Comparison of ENCODE assay signal across 24 cellular contexts in the genomic region with DNA sequence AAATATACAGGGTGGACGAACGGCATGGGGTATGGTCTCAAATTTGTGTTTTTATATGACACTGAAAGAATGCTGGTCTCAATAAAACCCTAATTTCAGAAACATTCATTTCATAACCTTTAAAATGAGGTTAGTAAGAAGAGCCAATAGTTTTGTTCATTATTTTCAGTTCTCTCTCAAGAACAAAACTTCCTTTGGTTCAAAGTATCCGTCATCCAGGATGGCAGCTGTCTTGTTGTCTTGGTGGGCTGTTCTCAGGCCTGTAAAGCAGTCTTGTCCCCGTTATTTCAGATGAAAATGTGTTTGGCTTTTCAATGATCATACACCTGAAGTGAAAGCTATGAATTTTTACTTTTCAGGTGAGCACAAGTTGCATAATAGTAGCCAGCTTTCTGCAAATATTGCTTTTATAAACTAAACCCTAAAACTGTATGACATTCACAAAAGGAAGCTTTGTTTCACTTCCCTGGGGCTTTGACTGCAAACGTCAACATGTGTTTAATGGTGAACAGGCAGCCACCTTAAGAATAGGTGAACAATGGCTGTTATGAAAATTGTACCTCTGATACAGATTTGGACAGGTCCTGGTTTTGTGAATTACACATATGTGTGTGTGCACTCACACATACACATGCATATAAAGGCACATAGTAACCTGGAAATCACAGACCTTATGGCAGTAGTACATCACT. TPM values are rescaled to one million over a fixed set of nuclear protein-coding genes. Genes with fewer than 3 reads are reported as not detected.
DNase-seq lines count a peak whose midpoint lies in the region; ATAC-seq and TF ChIP-seq lines count a peak whose summit lies in the region.
"Had no signal": no experiment of that assay in that cellular context is flagged by ENCODE, and none has a peak within 500 bp of the region (broad histone marks: within the 10 kb centered on the region; RNA-seq: fewer than 3 reads in every experiment).

No MANE protein-coding gene starts in this region.

- ATAC-seq in GM18868 (IDR thresholded peaks at IDR 0.05; ENCODE audit: unreplicated experiment) (peak; percentile 29), naive B cell (ENCODE audit: low read depth in 2 of 2) (peak; percentile 32 to 36)

- H3K27ac Mint-ChIP-seq in CD8-positive, alpha-beta memory T cell: peak overlapping the region; percentile 31 to 95 (median 74)
- peak overlapping the region in 2 of 3 donors; percentile 24 to 25 for H3K27ac Mint-ChIP-seq in IgD-negative memory B cell
- no peak overlapping the region for H3K27ac Mint-ChIP-seq in naive B cell
- H3K27ac Mint-ChIP-seq: activated naive CD8-positive, alpha-beta T cell treated with anti-CD3 and anti-CD28 coated beads, Interleukin-2, amount 10 ng/mL, durations not matched to agents 7 days and 5 days; activated T-helper 2 cell treated with anti-CD3 and anti-CD28 coated beads, Interferon-gamma antibody, Interleukin-2, Interleukin-4, amounts not matched to agents 10 μg/mL and 5 μg/mL and 100 μg/mL, durations not matched to agents 14 hours and 24 hours and 36 hours; CD4-positive, alpha-beta T cell; progenitor cell of endocrine pancreas had no signal

- peaks cover 4% of the 10 kb centered on the region for H3K4me1 ChIP-seq in CD8-positive, alpha-beta memory T cell (ENCODE audit: insufficient read depth, low read length)
- no peaks in the 10 kb centered on the region for H3K4me1 ChIP-seq in hepatocyte (ENCODE audit: insufficient read depth)
- H3K4me1 ChIP-seq: sigmoid colon, SJCRH30, transverse colon had no signal

- H3K27me3 Mint-ChIP-seq in CD8-positive, alpha-beta memory T cell: peaks cover 0 to 1% of the 10 kb centered on the region in 2 donors
- H3K27me3 Mint-ChIP-seq in IgD-negative memory B cell (no peaks in the 10 kb centered on the region), naive B cell (peaks cover 0 to 7% (median 4%) of the 10 kb centered on the region in 3 donors)
- H3K27me3 Mint-ChIP-seq: activated naive CD8-positive, alpha-beta T cell treated with anti-CD3 and anti-CD28 coated beads, Interleukin-2, amount 10 ng/mL, durations not matched to agents 7 days and 5 days; CD4-positive, alpha-beta T cell had no signal

- no peak overlapping the region for H3K27ac ChIP-seq in CD8-positive, alpha-beta memory T cell (ENCODE audit: low read depth, low read length)
- no peak overlapping the region for H3K27ac ChIP-seq in hepatocyte
- H3K27ac ChIP-seq: epithelial cell of prostate, sigmoid colon, SJCRH30, transverse colon had no signal

- POLR2A ChIA-PET in CD8-positive, alpha-beta memory T cell (lab: Charles Lee): no interaction called here

- no peaks in the 10 kb centered on the region for H3K36me3 ChIP-seq in CD8-positive, alpha-beta memory T cell (ENCODE audit: insufficient read depth, low read length)
- H3K36me3 ChIP-seq in hepatocyte (replicated peaks; ENCODE audit: insufficient read depth, low read depth): no peaks in the 10 kb centered on the region
- H3K36me3 ChIP-seq: sigmoid colon, SJCRH30, transverse colon had no signal

- no peak overlapping the region for H2AFZ ChIP-seq in hepatocyte

- no peaks in the 10 kb centered on the region for H3K27me3 ChIP-seq in CD8-positive, alpha-beta memory T cell (ENCODE audit: insufficient read depth, low read length, poor library complexity, severe bottlenecking)
- no peaks in the 10 kb centered on the region for H3K27me3 ChIP-seq in hepatocyte
- H3K27me3 ChIP-seq: sigmoid colon, SJCRH30, transverse colon had no signal

- peaks cover 56 to 92% (median 79%) of the 10 kb centered on the region in 3 donors for H3K4me1 Mint-ChIP-seq in CD8-positive, alpha-beta memory T cell
- H3K4me1 Mint-ChIP-seq in IgD-negative memory B cell (peaks cover 24 to 36% (median 27%) of the 10 kb centered on the region in 3 donors), naive B cell (peaks cover 6 to 22% (median 18%) of the 10 kb centered on the region in 3 donors)

- no peak for TF ChIP-seq CTCF in hepatocyte (IDR thresholded peaks at IDR 0.05; ENCODE audit: poor library complexity)

- CTCF ChIA-PET in CD8-positive, alpha-beta memory T cell (lab: Charles Lee): no interaction called here

- H4K20me1 ChIP-seq in hepatocyte (ENCODE audit: insufficient read depth, poor library complexity, severe bottlenecking): no peaks in the 10 kb centered on the region

- H3K36me3 Mint-ChIP-seq in CD8-positive, alpha-beta memory T cell: peaks cover 0 to 14% (median 8%) of the 10 kb centered on the region in 3 donors
- peaks cover 4% of the 10 kb centered on the region for H3K36me3 Mint-ChIP-seq in IgD-negative memory B cell
- no peaks in the 10 kb centered on the region for H3K36me3 Mint-ChIP-seq in naive B cell

- H3K79me2 ChIP-seq in hepatocyte: no peaks in the 10 kb centered on the region

- H3K9me3 Mint-ChIP-seq in CD8-positive, alpha-beta memory T cell: no peaks in the 10 kb centered on the region
- H3K9me3 Mint-ChIP-seq in IgD-negative memory B cell (no peaks in the 10 kb centered on the region), naive B cell (no peaks in the 10 kb centered on the region)
- H3K9me3 Mint-ChIP-seq: CD4-positive, alpha-beta T cell had no signal

- H3K9me3 ChIP-seq in CD8-positive, alpha-beta memory T cell (ENCODE audit: low read length): no peaks in the 10 kb centered on the region
- H3K9me3 ChIP-seq in hepatocyte (ENCODE audit: low read depth): no peaks in the 10 kb centered on the region
- H3K9me3 ChIP-seq: sigmoid colon, SJCRH30, transverse colon had no signal

- H3K4me2 ChIP-seq in hepatocyte: no peak overlapping the region

- H3K9me2 ChIP-seq in hepatocyte (replicated peaks; ENCODE audit: insufficient read depth): no peaks in the 10 kb centered on the region

- peak overlapping the region; percentile 33 to 98 (median 74) for H3K4me3 Mint-ChIP-seq in CD8-positive, alpha-beta memory T cell
- H3K4me3 Mint-ChIP-seq in IgD-negative memory B cell: peak overlapping the region in 2 of 4 donors; percentile 61
- H3K4me3 Mint-ChIP-seq in naive B cell: no peak overlapping the region
- H3K4me3 Mint-ChIP-seq: CD4-positive, alpha-beta T cell had no signal

- 70% methylated on average over 5 of the region's 5 CpGs for WGBS in hepatocyte (ENCODE audit: low lambda C conversion rate, missing lambda C conversion rate)

- DNase-seq in CD8-positive, alpha-beta memory T cell: no peak
- DNase-seq in naive B cell: no peak
- no peak for DNase-seq in hepatocyte (ENCODE audit: low spot score)
- no peak for DNase-seq in glomerular visceral epithelial cell (ENCODE audit: extremely low spot score)
- DNase-seq in COLO829 (ENCODE audit: low spot score): no peak
- DNase-seq: activated naive CD8-positive, alpha-beta T cell treated with anti-CD3 and anti-CD28 coated beads, Interleukin-2, amount 10 ng/mL, durations not matched to agents 7 days and 5 days; CD4-positive, alpha-beta T cell; head of caudate nucleus; MM.1S; NCI-H1436 treated with DMSO at 0.1 percent for 48 hours; NCI-H510A treated with DMSO at 0.1 percent for 48 hours; sigmoid colon; SJCRH30; stimulated activated CD4-positive, alpha-beta T cell treated with anti-CD3 and anti-CD28 coated beads, Interleukin-15, amount 100 ng/mL, for 24 hours; transverse colon had no signal

- H3K4me3 ChIP-seq in CD8-positive, alpha-beta memory T cell (ENCODE audit: low read length): no peak overlapping the region
- no peak overlapping the region for H3K4me3 ChIP-seq in hepatocyte
- H3K4me3 ChIP-seq: lung, sigmoid colon, SJCRH30, transverse colon had no signal

RNA-seq across cellular contexts. Expression of a gene that starts 2.6 kb away (rescaled TPM):
- total RNA-seq in CD8-positive, alpha-beta memory T cell: 1 to 10 TPM; 4.1 to 4.9 TPM
- polyA plus RNA-seq in CD8-positive, alpha-beta memory T cell: 14.2 TPM
- polyA plus RNA-seq in IgD-negative memory B cell (0.55 TPM), naive B cell (ENCODE audit: low read depth in 6 of 6) (not detected), hepatocyte (not detected in 2 replicates)
- total RNA-seq in hepatocyte: 0.40 and 0.80 TPM in 2 replicates
- total RNA-seq: chondrocyte, G401, HT-29, progenitor cell of endocrine pancreas, SJCRH30 had no signal

RNA-seq across cellular contexts. Expression of a gene that starts 47.4 kb away (rescaled TPM):
- not detected for total RNA-seq in CD8-positive, alpha-beta memory T cell
- polyA plus RNA-seq in CD8-positive, alpha-beta memory T cell: not detected
- polyA plus RNA-seq in IgD-negative memory B cell (not detected), naive B cell (ENCODE audit: low read depth in 6 of 6) (not detected), hepatocyte (1.0 and 1.6 TPM in 2 replicates)
- 0.80 and 1.8 TPM in 2 replicates for total RNA-seq in hepatocyte
- total RNA-seq: CD4-positive, alpha-beta T cell; chondrocyte; G401; HT-29; sigmoid colon; transverse colon had no signal

Comparison
In these comparisons a context has a peak if more than half of its experiments do, and no peak if none do; other contexts are left out.
1. H3K27ac Mint-ChIP-seq: peak in CD8-positive, alpha-beta memory T cell (8 of 8) and IgD-negative memory B cell (2 of 3); none in naive B cell (0 of 6).
2. H3K4me3 Mint-ChIP-seq: peak in CD8-positive, alpha-beta memory T cell (7 of 7); none in naive B cell (0 of 8).